ENCODE assay signal across 8 cellular contexts in genomic region chr20:50379049-50379990, GRCh38.
DNase-seq lines count a peak whose midpoint lies in the region; ATAC-seq and TF ChIP-seq lines count a peak whose summit lies in the region.

No MANE protein-coding gene starts in this region.

- TF ChIP-seq CTCF in fibroblast of lung (conservative IDR thresholded peaks at IDR 0.05 in 1 of 2, IDR thresholded peaks at IDR 0.05 in 1 of 2; ENCODE audit: low read depth in 1 of 2, low read length in 2 of 2) (no peak), prostate gland (IDR thresholded peaks at IDR 0.05) (no peak), type B pancreatic cell (conservative IDR thresholded peaks at IDR 0.05) (no peak)

- H3K9me3 ChIP-seq in fibroblast of lung (ENCODE audit: control insufficient read depth, insufficient read depth, low read depth, low read length) (no peaks in the 10 kb centered on the region), prostate gland (no peaks in the 10 kb centered on the region)

- H3K36me3 Mint-ChIP-seq in type B pancreatic cell: no peaks in the 10 kb centered on the region

- H3K4me3 ChIP-seq in fibroblast of lung (replicated peaks in 1 of 4; ENCODE audit: control extremely low read depth in 1 of 4, insufficient read depth in 1 of 4, low read depth in 3 of 4, low read length in 4 of 4): peak overlapping the region in 2 of 4 experiments; percentile 8 to 42
- no peak overlapping the region for H3K4me3 ChIP-seq in prostate gland

- DNase-seq in EH (ENCODE audit: low read depth) (peak; percentile 97), NOMO-1 treated with DMSO at 0.1 percent for 48 hours (lab: John Stamatoyannopoulos, UW; ENCODE audit: unreplicated experiment) (peak; percentile 95), fibroblast of lung (ENCODE audit: low read depth in 2 of 2) (peak; percentile 48 to 97), prostate gland (ENCODE audit: low spot score) (peak; percentile 76), type B pancreatic cell (ENCODE audit: extremely low spot score, unreplicated experiment) (no peak), NCI-H187 (lab: John Stamatoyannopoulos, UW) (no peak)

- peak overlapping the region; percentile 76 for H3K27ac ChIP-seq in fibroblast of lung (ENCODE audit: insufficient read depth, low read length)
- peak overlapping the region; percentile 73 to 80 for H3K27ac ChIP-seq in prostate gland

- peak overlapping the region; percentile 58 for H3K9ac ChIP-seq in fibroblast of lung (ENCODE audit: insufficient read depth, low read length)

- WGBS in prostate gland: 37% methylated on average over 38 of the region's 38 CpGs

- peak overlapping the region; percentile 81 for H3K4me2 ChIP-seq in fibroblast of lung (ENCODE audit: extremely low read depth, insufficient read depth, low read length)

- no peaks in the 10 kb centered on the region for H3K27me3 Mint-ChIP-seq in type B pancreatic cell

- ATAC-seq in HG03108 (IDR thresholded peaks at IDR 0.05; ENCODE audit: unreplicated experiment): no peak
- no peak for ATAC-seq in HG03460 (IDR thresholded peaks at IDR 0.05; ENCODE audit: unreplicated experiment)

- peaks cover 16% of the 10 kb centered on the region for H3K4me1 ChIP-seq in fibroblast of lung (ENCODE audit: control insufficient read depth, extremely low read depth, insufficient read depth, low read length)
- peaks cover 8% of the 10 kb centered on the region for H3K4me1 ChIP-seq in prostate gland (replicated peaks)

- H3K36me3 ChIP-seq in fibroblast of lung (ENCODE audit: control insufficient read depth, insufficient read depth, low read length) (no peaks in the 10 kb centered on the region), prostate gland (no peaks in the 10 kb centered on the region)

- H3K79me2 ChIP-seq in fibroblast of lung (ENCODE audit: control insufficient read depth, insufficient read depth, low read length): no peaks in the 10 kb centered on the region

- H3K4me1 Mint-ChIP-seq in type B pancreatic cell (ENCODE audit: unreplicated experiment): peaks cover 49% of the 10 kb centered on the region

- no peak for TF ChIP-seq POLR2A in prostate gland (IDR thresholded peaks at IDR 0.05)

- H3K27me3 ChIP-seq in fibroblast of lung (ENCODE audit: control insufficient read depth, insufficient read depth, low read length): no peaks in the 10 kb centered on the region
- H3K27me3 ChIP-seq in prostate gland (replicated peaks; ENCODE audit: insufficient read depth): no peaks in the 10 kb centered on the region

- no peak overlapping the region for H2AFZ ChIP-seq in fibroblast of lung (ENCODE audit: low read length)

- intact Hi-C loops in prostate gland (cut with DNase I): loop anchor here (1.0 to 5.0 kb wide), 3 partner anchors 33 to 97 kb away; no protein-coding TSS in a partner anchor

- H3K9me3 Mint-ChIP-seq in type B pancreatic cell: no peaks in the 10 kb centered on the region

- no peaks in the 10 kb centered on the region for H4K20me1 ChIP-seq in fibroblast of lung (ENCODE audit: control insufficient read depth, extremely low read depth, insufficient read depth, low read length)

- no peak overlapping the region for H3K27ac Mint-ChIP-seq in type B pancreatic cell

- no peak overlapping the region for H3K4me3 Mint-ChIP-seq in type B pancreatic cell

Comparison
In these comparisons a context has a peak if more than half of its experiments do, and no peak if none do; other contexts are left out.
1. DNase-seq: peak in EH (single experiment), NOMO-1 treated with DMSO at 0.1 percent for 48 hours (single experiment), fibroblast of lung (2 of 2) and prostate gland (single experiment); none in type B pancreatic cell (single experiment) and NCI-H187 (0 of 2).